ENCODE assay signal across 22 cellular contexts in the genomic region with DNA sequence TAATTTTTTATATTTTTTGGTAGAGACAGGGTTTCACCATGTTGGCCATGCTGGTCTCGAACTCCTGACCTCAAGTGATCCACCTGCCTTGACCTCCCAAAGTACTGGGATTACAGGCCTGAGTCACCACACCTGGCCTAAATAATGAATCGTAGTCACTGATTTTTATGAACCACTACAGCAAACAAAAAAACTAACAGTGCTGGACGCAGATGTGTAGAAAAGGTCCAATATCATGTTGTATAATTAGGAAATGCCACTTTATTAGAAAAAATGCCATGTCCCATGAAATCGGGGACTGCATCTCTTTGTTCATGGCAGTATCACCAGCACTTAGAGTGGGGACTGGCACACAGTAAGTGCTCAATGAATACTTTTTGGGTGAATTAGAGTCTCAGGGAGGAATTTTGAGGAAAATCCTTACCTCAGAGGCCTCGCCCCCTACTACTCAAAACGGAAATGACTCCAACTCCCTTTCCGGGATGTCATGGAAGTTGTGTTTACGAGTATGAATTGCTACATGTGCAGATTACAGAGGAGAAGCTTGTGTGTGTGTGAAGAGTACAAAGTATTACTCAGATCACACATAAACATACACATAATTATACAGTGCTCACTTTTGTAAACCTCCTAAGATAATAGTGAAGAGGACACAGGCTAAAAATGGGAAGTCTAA. TPM values are rescaled to one million over a fixed set of nuclear protein-coding genes. Genes with fewer than 3 reads are reported as not detected.
A peak's percentile ranks its signal among the peaks of the same experiment; 100 is the strongest.
DNase-seq lines count a peak whose midpoint lies in the region; ATAC-seq, FAIRE-seq and TF ChIP-seq lines count a peak whose summit lies in the region.
"Had no signal": no experiment of that assay in that cellular context is flagged by ENCODE, and none has a peak within 500 bp of the region (broad histone marks: within the 10 kb centered on the region; RNA-seq: fewer than 3 reads in every experiment).

No MANE protein-coding gene starts in this region.

- no peak for FAIRE-seq in astrocyte (lab: Jason Lieb, UNC)
- FAIRE-seq: GM12892 had no signal

- H3K4me1 Mint-ChIP-seq in astrocyte (ENCODE audit: low read depth, unreplicated experiment): peaks cover 52% of the 10 kb centered on the region
- peaks cover 8% of the 10 kb centered on the region for H3K4me1 Mint-ChIP-seq in activated T-cell treated with anti-CD3 and anti-CD28 coated beads, Interleukin-2, amount 50 U/mL, for 24 hours (ENCODE audit: low read depth)
- H3K4me1 Mint-ChIP-seq: activated CD4-positive, alpha-beta T cell treated with anti-CD3 and anti-CD28 coated beads, Interleukin-2, amount 10 ng/mL, durations not matched to agents 7 days and 5 days; activated naive CD4-positive, alpha-beta T cell treated with anti-CD3 and anti-CD28 coated beads, Interleukin-2, amount 50 U/mL, for 24 hours; naive thymus-derived CD8-positive, alpha-beta T cell had no signal

- H3K79me2 ChIP-seq in GM23248 (ENCODE audit: insufficient read depth) (no peaks in the 10 kb centered on the region), astrocyte (ENCODE audit: insufficient read depth, low read length) (no peaks in the 10 kb centered on the region)

- H4K20me1 ChIP-seq in GM23248 (ENCODE audit: insufficient read depth) (no peaks in the 10 kb centered on the region), astrocyte (ENCODE audit: insufficient read depth, low read length) (no peaks in the 10 kb centered on the region)

- no peak for TF ChIP-seq CTCF in astrocyte (IDR thresholded peaks at IDR 0.05; ENCODE audit: insufficient read depth, low read depth, low read length)
- no peak for TF ChIP-seq CTCF in gastroesophageal sphincter (IDR thresholded peaks at IDR 0.05)
- no peak for TF ChIP-seq CTCF in prostate gland (IDR thresholded peaks at IDR 0.05)

- H3K27me3 ChIP-seq in GM23248 (replicated peaks; ENCODE audit: insufficient read depth) (no peaks in the 10 kb centered on the region), astrocyte (ENCODE audit: insufficient read depth, low read length) (no peaks in the 10 kb centered on the region), gastroesophageal sphincter (no peaks in the 10 kb centered on the region), prostate gland (replicated peaks; ENCODE audit: insufficient read depth) (no peaks in the 10 kb centered on the region)
- H3K27me3 ChIP-seq: cardiac muscle cell had no signal

- H3K9me3 ChIP-seq in GM23248 (ENCODE audit: low read depth) (no peaks in the 10 kb centered on the region), astrocyte (ENCODE audit: insufficient read depth, low read depth, low read length) (no peaks in the 10 kb centered on the region), gastroesophageal sphincter (no peaks in the 10 kb centered on the region), prostate gland (no peaks in the 10 kb centered on the region)

- no peaks in the 10 kb centered on the region for H3K9me2 ChIP-seq in GM23248 (ENCODE audit: insufficient read depth)

- H2AFZ ChIP-seq in GM23248 (no peak overlapping the region), astrocyte (ENCODE audit: low read depth, low read length) (no peak overlapping the region)

- no peak overlapping the region for H3K27ac Mint-ChIP-seq in astrocyte (ENCODE audit: unreplicated experiment)
- no peak overlapping the region for H3K27ac Mint-ChIP-seq in activated T-cell treated with anti-CD3 and anti-CD28 coated beads, Interleukin-2, amount 50 U/mL, for 24 hours
- H3K27ac Mint-ChIP-seq: activated CD4-positive, alpha-beta T cell treated with anti-CD3 and anti-CD28 coated beads, Interleukin-2, amount 10 ng/mL, durations not matched to agents 7 days and 5 days; activated naive CD4-positive, alpha-beta T cell treated with anti-CD3 and anti-CD28 coated beads, Interleukin-2, amount 50 U/mL, for 24 hours; naive thymus-derived CD8-positive, alpha-beta T cell had no signal

- intact Hi-C loops in prostate gland (cut with DNase I): no loop called here

- H3K4me3 Mint-ChIP-seq in astrocyte (ENCODE audit: unreplicated experiment): no peak overlapping the region
- no peak overlapping the region for H3K4me3 Mint-ChIP-seq in activated T-cell treated with anti-CD3 and anti-CD28 coated beads, Interleukin-2, amount 50 U/mL, for 24 hours
- H3K4me3 Mint-ChIP-seq: activated CD4-positive, alpha-beta T cell treated with anti-CD3 and anti-CD28 coated beads, Interleukin-2, amount 10 ng/mL, durations not matched to agents 7 days and 5 days; activated naive CD4-positive, alpha-beta T cell treated with anti-CD3 and anti-CD28 coated beads, Interleukin-2, amount 50 U/mL, for 24 hours; naive thymus-derived CD8-positive, alpha-beta T cell had no signal

- 58 to 59% methylated on average over 8 of the region's 8 CpGs for WGBS in GM23248 (ENCODE audit: low coverage in 1 of 2, low lambda C conversion rate in 2 of 2, missing lambda C conversion rate in 2 of 2), 2 experiments
- WGBS in gastroesophageal sphincter (ENCODE audit: low coverage in 1 of 2), 2 donors: 78 to 95% methylated on average over 4 to 8 of the region's 8 CpGs
- WGBS in prostate gland: 92% methylated on average over 8 of the region's 8 CpGs

- no peaks in the 10 kb centered on the region for H3K36me3 ChIP-seq in GM23248 (ENCODE audit: low read depth)
- no peaks in the 10 kb centered on the region for H3K36me3 ChIP-seq in astrocyte (ENCODE audit: insufficient read depth, low read length)
- H3K36me3 ChIP-seq in gastroesophageal sphincter: no peaks in the 10 kb centered on the region
- H3K36me3 ChIP-seq in prostate gland: no peaks in the 10 kb centered on the region
- H3K36me3 ChIP-seq: cardiac muscle cell had no signal

- TF ChIP-seq POLR2A in gastroesophageal sphincter (IDR thresholded peaks at IDR 0.05) (no peak), prostate gland (IDR thresholded peaks at IDR 0.05) (no peak)

- DNase-seq in GM23248 (peak; percentile 65), astrocyte (ENCODE audit: low read depth) (no peak), pulmonary artery endothelial cell (ENCODE audit: low read depth, low spot score) (peak; percentile 84), prostate gland (ENCODE audit: low spot score) (no peak), RPMI8226 (no peak)
- no peak for DNase-seq in activated T-cell treated with anti-CD3 and anti-CD28 coated beads, Interleukin-2, amount 50 U/mL, for 24 hours
- DNase-seq: activated CD4-positive, alpha-beta T cell treated with anti-CD3 and anti-CD28 coated beads, Interleukin-2, amount 10 ng/mL, durations not matched to agents 7 days and 5 days; activated T-cell treated with anti-CD3 and anti-CD28 coated beads for 4 hours; Calu3; GF-D8; glutamatergic neuron; naive thymus-derived CD8-positive, alpha-beta T cell; NCI-H187 treated with DMSO at 0.1 percent for 48 hours; NCI-H526; stimulated activated CD4-positive, alpha-beta T cell treated with anti-CD3 and anti-CD28 coated beads, Interleukin-1b, Interleukin-23, amount 100 ng/mL, for 48 hours had no signal

- H3K36me3 Mint-ChIP-seq in astrocyte (ENCODE audit: low read depth, unreplicated experiment): no peaks in the 10 kb centered on the region
- no peaks in the 10 kb centered on the region for H3K36me3 Mint-ChIP-seq in activated T-cell treated with anti-CD3 and anti-CD28 coated beads, Interleukin-2, amount 50 U/mL, for 24 hours (ENCODE audit: low read depth)
- H3K36me3 Mint-ChIP-seq: activated naive CD4-positive, alpha-beta T cell treated with anti-CD3 and anti-CD28 coated beads, Interleukin-2, amount 50 U/mL, for 24 hours; naive thymus-derived CD8-positive, alpha-beta T cell had no signal

- H3K9ac ChIP-seq in GM23248 (no peak overlapping the region), astrocyte (ENCODE audit: low read length) (no peak overlapping the region)

- no peaks in the 10 kb centered on the region for H3K27me3 Mint-ChIP-seq in astrocyte (ENCODE audit: low read depth, unreplicated experiment)
- H3K27me3 Mint-ChIP-seq in activated T-cell treated with anti-CD3 and anti-CD28 coated beads, Interleukin-2, amount 50 U/mL, for 24 hours: peaks cover 15% of the 10 kb centered on the region
- H3K27me3 Mint-ChIP-seq: activated naive CD4-positive, alpha-beta T cell treated with anti-CD3 and anti-CD28 coated beads, Interleukin-2, amount 50 U/mL, for 24 hours had no signal

- TF ChIP-seq EP300 in gastroesophageal sphincter (IDR thresholded peaks at IDR 0.05): no peak

- peak overlapping the region; percentile 95; the same call in 1 of the 2 replicates for H3K27ac ChIP-seq in GM23248
- peak overlapping the region; percentile 28 for H3K27ac ChIP-seq in astrocyte (ENCODE audit: low read depth, low read length)
- peak overlapping the region in 3 of 4 donors; percentile 34 to 84 (median 78) for H3K27ac ChIP-seq in gastroesophageal sphincter
- no peak overlapping the region for H3K27ac ChIP-seq in prostate gland
- H3K27ac ChIP-seq: cardiac muscle cell had no signal

- H3K4me2 ChIP-seq in GM23248 (ENCODE audit: unreplicated experiment): no peak overlapping the region
- no peak overlapping the region for H3K4me2 ChIP-seq in astrocyte (ENCODE audit: low read length)

- ATAC-seq in gastroesophageal sphincter: no peak
- ATAC-seq in HG03097 (IDR thresholded peaks at IDR 0.05; ENCODE audit: low FRiP score, unreplicated experiment): no peak
- ATAC-seq: HCT116; naive thymus-derived CD8-positive, alpha-beta T cell had no signal

- no peak overlapping the region for H3K4me3 ChIP-seq in GM23248
- no peak overlapping the region for H3K4me3 ChIP-seq in astrocyte (ENCODE audit: insufficient read depth, low read depth, low read length)
- no peak overlapping the region for H3K4me3 ChIP-seq in gastroesophageal sphincter
- H3K4me3 ChIP-seq in prostate gland: no peak overlapping the region
- H3K4me3 ChIP-seq: cardiac muscle cell had no signal

- peaks cover 53% of the 10 kb centered on the region for H3F3A ChIP-seq in GM23248 (ENCODE audit: insufficient read depth)

- H3K9me3 Mint-ChIP-seq in astrocyte (ENCODE audit: unreplicated experiment): no peaks in the 10 kb centered on the region
- no peaks in the 10 kb centered on the region for H3K9me3 Mint-ChIP-seq in activated T-cell treated with anti-CD3 and anti-CD28 coated beads, Interleukin-2, amount 50 U/mL, for 24 hours
- H3K9me3 Mint-ChIP-seq: activated CD4-positive, alpha-beta T cell treated with anti-CD3 and anti-CD28 coated beads, Interleukin-2, amount 10 ng/mL, durations not matched to agents 7 days and 5 days; activated naive CD4-positive, alpha-beta T cell treated with anti-CD3 and anti-CD28 coated beads, Interleukin-2, amount 50 U/mL, for 24 hours; naive thymus-derived CD8-positive, alpha-beta T cell had no signal

- in situ Hi-C loops in GM23248 (cut with MboI): no loop called here

- H3K4me1 ChIP-seq in GM23248 (ENCODE audit: insufficient read depth): peaks cover 54% of the 10 kb centered on the region
- peaks cover 36% of the 10 kb centered on the region for H3K4me1 ChIP-seq in astrocyte (ENCODE audit: insufficient read depth, low read length)
- peaks cover 3 to 41% (median 19%) of the 10 kb centered on the region in 3 donors for H3K4me1 ChIP-seq in gastroesophageal sphincter
- H3K4me1 ChIP-seq in prostate gland (replicated peaks): no peaks in the 10 kb centered on the region

RNA-seq across cellular contexts. Expression of a gene that starts 43.6 kb away (rescaled TPM):
- 6.1 and 7.6 TPM in 2 replicates for total RNA-seq in GM23248 (2014; rRNA removed; shearing (Covaris generic))
- polyA plus RNA-seq in GM23248 (2016; fragmentation: Nextera tagmentation; extraction: Ambion mirVana): 12.1 and 14.0 TPM in 2 replicates
- total RNA-seq in astrocyte (4.6 and 5.0 TPM in 2 replicates), gastroesophageal sphincter (10 to 100 TPM; 14.7 to 23.7 (median 18.8) TPM), pulmonary artery endothelial cell (8.7 and 18.9 TPM in 2 replicates), prostate gland (10 to 100 TPM; 14.2 to 36.4 TPM)
- total RNA-seq: OCI-LY7 had no signal

RNA-seq across cellular contexts. Expression of a gene that starts 54.1 kb away (rescaled TPM):
- 167 and 192 TPM in 2 replicates for total RNA-seq in GM23248 (2014; rRNA removed; shearing (Covaris generic))
- 122 and 135 TPM in 2 replicates for polyA plus RNA-seq in GM23248 (2016; fragmentation: Nextera tagmentation; extraction: Ambion mirVana)
- 58.2 and 64.4 TPM in 2 replicates for total RNA-seq in astrocyte
- 100 to 1,000 TPM in 3 of 4 donors, 10 to 100 TPM in 1; 78.3 to 182 (median 152) TPM for total RNA-seq in gastroesophageal sphincter
- total RNA-seq in pulmonary artery endothelial cell: 96.0 and 104 TPM in 2 replicates
- total RNA-seq in prostate gland: 10 to 100 TPM; 40.5 to 59.5 TPM
- total RNA-seq: OCI-LY7 had no signal
- polyA plus RNA-seq: naive thymus-derived CD8-positive, alpha-beta T cell had no signal

Comparison
In these comparisons a context has a peak if more than half of its experiments do, and no peak if none do; other contexts are left out.
1. DNase-seq: peak in GM23248 (single experiment) and pulmonary artery endothelial cell (single experiment); none in astrocyte (single experiment), activated T-cell treated with anti-CD3 and anti-CD28 coated beads, Interleukin-2, amount 50 U/mL, for 24 hours (single experiment), prostate gland (single experiment) and RPMI8226 (single experiment).
2. H3K27ac ChIP-seq: peak in GM23248 (single experiment), astrocyte (single experiment) and gastroesophageal sphincter (3 of 4); none in prostate gland (0 of 2).